ENCODE assay signal across 1 cellular context in the genomic region with DNA sequence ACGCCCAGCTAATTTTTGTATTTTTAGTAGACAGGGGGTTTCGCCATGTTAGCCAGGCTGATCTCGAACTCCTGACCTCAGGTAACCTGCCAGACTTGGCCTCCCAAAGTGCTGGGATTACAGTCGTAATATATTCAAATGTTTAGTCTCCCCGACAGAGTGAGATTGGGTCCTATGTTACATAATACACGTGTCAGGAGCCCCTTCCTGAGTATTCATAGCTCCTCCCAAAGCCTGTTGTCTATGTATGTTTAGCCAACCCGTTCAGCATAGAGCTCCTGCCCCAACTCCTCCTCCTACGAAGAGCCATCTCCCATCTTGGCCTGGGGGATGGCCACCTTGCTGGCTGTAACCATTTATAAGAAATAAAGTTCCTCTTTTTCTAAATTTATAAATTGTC.
A peak's percentile ranks its signal among the peaks of the same experiment; 100 is the strongest.
TF ChIP-seq lines count a peak whose summit lies in the region.

No MANE protein-coding gene starts in this region.

TF ChIP-seq in K562, 482 proteins besides CTCF, POLR2A, EP300 and RAD21 (continued from another document):
- TF ChIP-seq MNT (conservative IDR thresholded peaks at IDR 0.05), result peak in 1 of 2 experiments; percentile 49; a peak in 3 of 4 replicates
- TF ChIP-seq NFRKB (IDR thresholded peaks at IDR 0.05; ENCODE audit: low read depth), result peak; percentile 26
- TF ChIP-seq, protein P1, sequence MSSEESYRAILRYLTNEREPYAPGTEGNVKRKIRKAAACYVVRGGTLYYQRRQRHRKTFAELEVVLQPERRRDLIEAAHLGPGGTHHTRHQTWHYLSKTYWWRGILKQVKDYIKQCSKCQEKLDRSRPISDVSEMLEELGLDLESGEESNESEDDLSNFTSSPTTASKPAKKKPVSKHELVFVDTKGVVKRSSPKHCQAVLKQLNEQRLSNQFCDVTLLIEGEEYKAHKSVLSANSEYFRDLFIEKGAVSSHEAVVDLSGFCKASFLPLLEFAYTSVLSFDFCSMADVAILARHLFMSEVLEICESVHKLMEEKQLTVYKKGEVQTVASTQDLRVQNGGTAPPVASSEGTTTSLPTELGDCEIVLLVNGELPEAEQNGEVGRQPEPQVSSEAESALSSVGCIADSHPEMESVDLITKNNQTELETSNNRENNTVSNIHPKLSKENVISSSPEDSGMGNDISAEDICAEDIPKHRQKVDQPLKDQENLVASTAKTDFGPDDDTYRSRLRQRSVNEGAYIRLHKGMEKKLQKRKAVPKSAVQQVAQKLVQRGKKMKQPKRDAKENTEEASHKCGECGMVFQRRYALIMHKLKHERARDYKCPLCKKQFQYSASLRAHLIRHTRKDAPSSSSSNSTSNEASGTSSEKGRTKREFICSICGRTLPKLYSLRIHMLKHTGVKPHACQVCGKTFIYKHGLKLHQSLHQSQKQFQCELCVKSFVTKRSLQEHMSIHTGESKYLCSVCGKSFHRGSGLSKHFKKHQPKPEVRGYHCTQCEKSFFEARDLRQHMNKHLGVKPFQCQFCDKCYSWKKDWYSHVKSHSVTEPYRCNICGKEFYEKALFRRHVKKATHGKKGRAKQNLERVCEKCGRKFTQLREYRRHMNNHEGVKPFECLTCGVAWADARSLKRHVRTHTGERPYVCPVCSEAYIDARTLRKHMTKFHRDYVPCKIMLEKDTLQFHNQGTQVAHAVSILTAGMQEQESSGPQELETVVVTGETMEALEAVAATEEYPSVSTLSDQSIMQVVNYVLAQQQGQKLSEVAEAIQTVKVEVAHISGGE (CRISPR knock-in tag; IDR thresholded peaks at IDR 0.05), result peak in 1 of 3 experiments; percentile 1; a peak in 1 of 6 replicates
- 0 out of 2 replicates have a peak, but pooled peaks have one; percentile 24 for TF ChIP-seq ZNF41 (CRISPR knock-in tag; conservative IDR thresholded peaks at IDR 0.05)
- TF ChIP-seq HDGF (IDR thresholded peaks at IDR 0.05), result no peak
- TF ChIP-seq, protein P2, sequence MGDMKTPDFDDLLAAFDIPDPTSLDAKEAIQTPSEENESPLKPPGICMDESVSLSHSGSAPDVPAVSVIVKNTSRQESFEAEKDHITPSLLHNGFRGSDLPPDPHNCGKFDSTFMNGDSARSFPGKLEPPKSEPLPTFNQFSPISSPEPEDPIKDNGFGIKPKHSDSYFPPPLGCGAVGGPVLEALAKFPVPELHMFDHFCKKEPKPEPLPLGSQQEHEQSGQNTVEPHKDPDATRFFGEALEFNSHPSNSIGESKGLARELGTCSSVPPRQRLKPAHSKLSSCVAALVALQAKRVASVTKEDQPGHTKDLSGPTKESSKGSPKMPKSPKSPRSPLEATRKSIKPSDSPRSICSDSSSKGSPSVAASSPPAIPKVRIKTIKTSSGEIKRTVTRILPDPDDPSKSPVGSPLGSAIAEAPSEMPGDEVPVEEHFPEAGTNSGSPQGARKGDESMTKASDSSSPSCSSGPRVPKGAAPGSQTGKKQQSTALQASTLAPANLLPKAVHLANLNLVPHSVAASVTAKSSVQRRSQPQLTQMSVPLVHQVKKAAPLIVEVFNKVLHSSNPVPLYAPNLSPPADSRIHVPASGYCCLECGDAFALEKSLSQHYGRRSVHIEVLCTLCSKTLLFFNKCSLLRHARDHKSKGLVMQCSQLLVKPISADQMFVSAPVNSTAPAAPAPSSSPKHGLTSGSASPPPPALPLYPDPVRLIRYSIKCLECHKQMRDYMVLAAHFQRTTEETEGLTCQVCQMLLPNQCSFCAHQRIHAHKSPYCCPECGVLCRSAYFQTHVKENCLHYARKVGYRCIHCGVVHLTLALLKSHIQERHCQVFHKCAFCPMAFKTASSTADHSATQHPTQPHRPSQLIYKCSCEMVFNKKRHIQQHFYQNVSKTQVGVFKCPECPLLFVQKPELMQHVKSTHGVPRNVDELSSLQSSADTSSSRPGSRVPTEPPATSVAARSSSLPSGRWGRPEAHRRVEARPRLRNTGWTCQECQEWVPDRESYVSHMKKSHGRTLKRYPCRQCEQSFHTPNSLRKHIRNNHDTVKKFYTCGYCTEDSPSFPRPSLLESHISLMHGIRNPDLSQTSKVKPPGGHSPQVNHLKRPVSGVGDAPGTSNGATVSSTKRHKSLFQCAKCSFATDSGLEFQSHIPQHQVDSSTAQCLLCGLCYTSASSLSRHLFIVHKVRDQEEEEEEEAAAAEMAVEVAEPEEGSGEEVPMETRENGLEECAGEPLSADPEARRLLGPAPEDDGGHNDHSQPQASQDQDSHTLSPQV (IDR thresholded peaks at IDR 0.05), result no peak; the same call in 1 of the 2 replicates
- TF ChIP-seq EZH2 (IDR thresholded peaks at IDR 0.05; ENCODE audit: borderline replicate concordance, low read depth, low read length), result no peak
- TF ChIP-seq, protein P3, sequence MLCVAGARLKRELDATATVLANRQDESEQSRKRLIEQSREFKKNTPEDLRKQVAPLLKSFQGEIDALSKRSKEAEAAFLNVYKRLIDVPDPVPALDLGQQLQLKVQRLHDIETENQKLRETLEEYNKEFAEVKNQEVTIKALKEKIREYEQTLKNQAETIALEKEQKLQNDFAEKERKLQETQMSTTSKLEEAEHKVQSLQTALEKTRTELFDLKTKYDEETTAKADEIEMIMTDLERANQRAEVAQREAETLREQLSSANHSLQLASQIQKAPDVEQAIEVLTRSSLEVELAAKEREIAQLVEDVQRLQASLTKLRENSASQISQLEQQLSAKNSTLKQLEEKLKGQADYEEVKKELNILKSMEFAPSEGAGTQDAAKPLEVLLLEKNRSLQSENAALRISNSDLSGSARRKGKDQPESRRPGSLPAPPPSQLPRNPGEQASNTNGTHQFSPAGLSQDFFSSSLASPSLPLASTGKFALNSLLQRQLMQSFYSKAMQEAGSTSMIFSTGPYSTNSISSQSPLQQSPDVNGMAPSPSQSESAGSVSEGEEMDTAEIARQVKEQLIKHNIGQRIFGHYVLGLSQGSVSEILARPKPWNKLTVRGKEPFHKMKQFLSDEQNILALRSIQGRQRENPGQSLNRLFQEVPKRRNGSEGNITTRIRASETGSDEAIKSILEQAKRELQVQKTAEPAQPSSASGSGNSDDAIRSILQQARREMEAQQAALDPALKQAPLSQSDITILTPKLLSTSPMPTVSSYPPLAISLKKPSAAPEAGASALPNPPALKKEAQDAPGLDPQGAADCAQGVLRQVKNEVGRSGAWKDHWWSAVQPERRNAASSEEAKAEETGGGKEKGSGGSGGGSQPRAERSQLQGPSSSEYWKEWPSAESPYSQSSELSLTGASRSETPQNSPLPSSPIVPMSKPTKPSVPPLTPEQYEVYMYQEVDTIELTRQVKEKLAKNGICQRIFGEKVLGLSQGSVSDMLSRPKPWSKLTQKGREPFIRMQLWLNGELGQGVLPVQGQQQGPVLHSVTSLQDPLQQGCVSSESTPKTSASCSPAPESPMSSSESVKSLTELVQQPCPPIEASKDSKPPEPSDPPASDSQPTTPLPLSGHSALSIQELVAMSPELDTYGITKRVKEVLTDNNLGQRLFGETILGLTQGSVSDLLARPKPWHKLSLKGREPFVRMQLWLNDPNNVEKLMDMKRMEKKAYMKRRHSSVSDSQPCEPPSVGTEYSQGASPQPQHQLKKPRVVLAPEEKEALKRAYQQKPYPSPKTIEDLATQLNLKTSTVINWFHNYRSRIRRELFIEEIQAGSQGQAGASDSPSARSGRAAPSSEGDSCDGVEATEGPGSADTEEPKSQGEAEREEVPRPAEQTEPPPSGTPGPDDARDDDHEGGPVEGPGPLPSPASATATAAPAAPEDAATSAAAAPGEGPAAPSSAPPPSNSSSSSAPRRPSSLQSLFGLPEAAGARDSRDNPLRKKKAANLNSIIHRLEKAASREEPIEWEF (CRISPR knock-in tag; IDR thresholded peaks at IDR 0.05), result 0 out of 2 replicates have a peak, but pooled peaks have one; percentile 14
- peak; percentile 93 for TF ChIP-seq PRDM10 (IDR thresholded peaks at IDR 0.05; ENCODE audit: partially characterized antibody)
- peak in 1 of 2 experiments; percentile 41; a peak in 1 of 4 replicates for TF ChIP-seq FOXK2 (conservative IDR thresholded peaks at IDR 0.05 in 1 of 2, IDR thresholded peaks at IDR 0.05 in 1 of 2; ENCODE audit: low read depth in 2 of 2)
- TF ChIP-seq NR4A1 (CRISPR knock-in tag; IDR thresholded peaks at IDR 0.05), result no peak
- TF ChIP-seq NR4A1 (tag; IDR thresholded peaks at IDR 0.05), result peak; percentile 63; the same call in 1 of the 2 replicates
- TF ChIP-seq, protein P4, sequence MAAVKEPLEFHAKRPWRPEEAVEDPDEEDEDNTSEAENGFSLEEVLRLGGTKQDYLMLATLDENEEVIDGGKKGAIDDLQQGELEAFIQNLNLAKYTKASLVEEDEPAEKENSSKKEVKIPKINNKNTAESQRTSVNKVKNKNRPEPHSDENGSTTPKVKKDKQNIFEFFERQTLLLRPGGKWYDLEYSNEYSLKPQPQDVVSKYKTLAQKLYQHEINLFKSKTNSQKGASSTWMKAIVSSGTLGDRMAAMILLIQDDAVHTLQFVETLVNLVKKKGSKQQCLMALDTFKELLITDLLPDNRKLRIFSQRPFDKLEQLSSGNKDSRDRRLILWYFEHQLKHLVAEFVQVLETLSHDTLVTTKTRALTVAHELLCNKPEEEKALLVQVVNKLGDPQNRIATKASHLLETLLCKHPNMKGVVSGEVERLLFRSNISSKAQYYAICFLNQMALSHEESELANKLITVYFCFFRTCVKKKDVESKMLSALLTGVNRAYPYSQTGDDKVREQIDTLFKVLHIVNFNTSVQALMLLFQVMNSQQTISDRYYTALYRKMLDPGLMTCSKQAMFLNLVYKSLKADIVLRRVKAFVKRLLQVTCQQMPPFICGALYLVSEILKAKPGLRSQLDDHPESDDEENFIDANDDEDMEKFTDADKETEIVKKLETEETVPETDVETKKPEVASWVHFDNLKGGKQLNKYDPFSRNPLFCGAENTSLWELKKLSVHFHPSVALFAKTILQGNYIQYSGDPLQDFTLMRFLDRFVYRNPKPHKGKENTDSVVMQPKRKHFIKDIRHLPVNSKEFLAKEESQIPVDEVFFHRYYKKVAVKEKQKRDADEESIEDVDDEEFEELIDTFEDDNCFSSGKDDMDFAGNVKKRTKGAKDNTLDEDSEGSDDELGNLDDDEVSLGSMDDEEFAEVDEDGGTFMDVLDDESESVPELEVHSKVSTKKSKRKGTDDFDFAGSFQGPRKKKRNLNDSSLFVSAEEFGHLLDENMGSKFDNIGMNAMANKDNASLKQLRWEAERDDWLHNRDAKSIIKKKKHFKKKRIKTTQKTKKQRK (IDR thresholded peaks at IDR 0.05; ENCODE audit: borderline replicate concordance, low read depth, low read length), result no peak
- TF ChIP-seq ZNF316 (IDR thresholded peaks at IDR 0.05), result no peak
- TF ChIP-seq IRF1 (CRISPR knock-in tag; IDR thresholded peaks at IDR 0.05; ENCODE audit: borderline replicate concordance), result no peak
- TF ChIP-seq, protein P5, sequence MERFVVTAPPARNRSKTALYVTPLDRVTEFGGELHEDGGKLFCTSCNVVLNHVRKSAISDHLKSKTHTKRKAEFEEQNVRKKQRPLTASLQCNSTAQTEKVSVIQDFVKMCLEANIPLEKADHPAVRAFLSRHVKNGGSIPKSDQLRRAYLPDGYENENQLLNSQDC (CRISPR knock-in tag; IDR thresholded peaks at IDR 0.05), result no peak
- 0 out of 2 replicates have a peak, but pooled peaks have one; percentile 16 for TF ChIP-seq ZNF395 (CRISPR knock-in tag; IDR thresholded peaks at IDR 0.05)
- TF ChIP-seq PYGO2 (tag; IDR thresholded peaks at IDR 0.05), result no peak
